In genomic region chr5:136906545-136906944, GRCh38 we compare ENCODE assay signal across 24 cellular contexts.
DNase-seq lines count a peak whose midpoint lies in the region; ATAC-seq and TF ChIP-seq lines count a peak whose summit lies in the region.
"Had no signal": no experiment of that assay in that cellular context is flagged by ENCODE, and none has a peak within 500 bp of the region (broad histone marks: within the 10 kb centered on the region; RNA-seq: fewer than 3 reads in every experiment).

No MANE protein-coding gene starts in this region.

- no peak overlapping the region for H3K9ac ChIP-seq in PC-3 (ENCODE audit: low read length)

- H3K36me3 Mint-ChIP-seq in endothelial cell (ENCODE audit: low read depth, unreplicated experiment): no peaks in the 10 kb centered on the region
- H3K36me3 Mint-ChIP-seq: CD14-positive monocyte had no signal

- CTCF ChIA-PET in PC-3 (lab: Charles Lee): no interaction called here

- H3K79me2 ChIP-seq in PC-3 (ENCODE audit: low read length) (no peaks in the 10 kb centered on the region), hepatocyte (no peaks in the 10 kb centered on the region)

- no peaks in the 10 kb centered on the region for H3K9me3 Mint-ChIP-seq in endothelial cell (ENCODE audit: unreplicated experiment)
- H3K9me3 Mint-ChIP-seq: HFFc6 had no signal

- 56% methylated on average over 1 of the region's 1 CpG for WGBS in hepatocyte (ENCODE audit: low lambda C conversion rate, missing lambda C conversion rate)

- peak overlapping the region; percentile 5; the same call in 1 of the 2 replicates for H3K27ac ChIP-seq in PC-3 (ENCODE audit: low read length)
- no peak overlapping the region for H3K27ac ChIP-seq in hepatocyte
- H3K27ac ChIP-seq: A549, HL-60, RWPE1 had no signal

- H4K20me1 ChIP-seq in PC-3 (ENCODE audit: low read length): no peaks in the 10 kb centered on the region
- no peaks in the 10 kb centered on the region for H4K20me1 ChIP-seq in hepatocyte (ENCODE audit: insufficient read depth, poor library complexity, severe bottlenecking)

- H3K27me3 ChIP-seq in PC-3 (ENCODE audit: low read length): no peaks in the 10 kb centered on the region
- no peaks in the 10 kb centered on the region for H3K27me3 ChIP-seq in hepatocyte

- BruUV-seq in PC-3 (replicated peaks; lab: Mats Ljungman, UMichigan): no TSS peak

- no peak overlapping the region for H3K4me3 Mint-ChIP-seq in endothelial cell (ENCODE audit: unreplicated experiment)
- H3K4me3 Mint-ChIP-seq: B cell, CD14-positive monocyte, H9, HFFc6 had no signal

- no peaks in the 10 kb centered on the region for H3K9me2 ChIP-seq in PC-3 (replicated peaks; ENCODE audit: low read length)
- no peaks in the 10 kb centered on the region for H3K9me2 ChIP-seq in hepatocyte (replicated peaks; ENCODE audit: insufficient read depth)

- H2AFZ ChIP-seq in PC-3 (ENCODE audit: low read length) (no peak overlapping the region), hepatocyte (no peak overlapping the region)

- POLR2A ChIA-PET in PC-3 (lab: Charles Lee; ENCODE audit: unreplicated experiment): no interaction called here

- TF ChIP-seq CTCF in PC-3 (conservative IDR thresholded peaks at IDR 0.05; ENCODE audit: low read depth, low read length): no peak
- TF ChIP-seq CTCF in endothelial cell (IDR thresholded peaks at IDR 0.05; ENCODE audit: unreplicated experiment): no peak
- TF ChIP-seq CTCF in hepatocyte (IDR thresholded peaks at IDR 0.05; ENCODE audit: poor library complexity): no peak

- H3K36me3 ChIP-seq in PC-3 (ENCODE audit: low read depth, low read length) (no peaks in the 10 kb centered on the region), hepatocyte (replicated peaks; ENCODE audit: insufficient read depth, low read depth) (no peaks in the 10 kb centered on the region)

- H3K27me3 Mint-ChIP-seq in endothelial cell (ENCODE audit: unreplicated experiment): peaks cover 1% of the 10 kb centered on the region
- H3K27me3 Mint-ChIP-seq: B cell had no signal

- intact Hi-C loops in PC-3 (cut with micrococcal nuclease): no loop called here

- H3K4me3 ChIP-seq in PC-3 (ENCODE audit: low read length) (no peak overlapping the region), hepatocyte (no peak overlapping the region)
- H3K4me3 ChIP-seq: A549 had no signal

- peak overlapping the region; percentile 47; the same call in 1 of the 2 replicates for H3K4me2 ChIP-seq in PC-3 (ENCODE audit: low read length)
- H3K4me2 ChIP-seq in hepatocyte: no peak overlapping the region
- H3K4me2 ChIP-seq: A549 had no signal

- peak overlapping the region; percentile 81 for H3K27ac Mint-ChIP-seq in endothelial cell (ENCODE audit: unreplicated experiment)
- H3K27ac Mint-ChIP-seq: B cell, CD14-positive monocyte, HFFc6 had no signal

- peaks cover 20% of the 10 kb centered on the region for H3K4me1 ChIP-seq in PC-3 (ENCODE audit: insufficient read depth, low read length)
- no peaks in the 10 kb centered on the region for H3K4me1 ChIP-seq in hepatocyte (ENCODE audit: insufficient read depth)
- H3K4me1 ChIP-seq: A549 had no signal

- no peaks in the 10 kb centered on the region for H3K9me3 ChIP-seq in PC-3 (ENCODE audit: low read length)
- no peaks in the 10 kb centered on the region for H3K9me3 ChIP-seq in hepatocyte (ENCODE audit: low read depth)
- H3K9me3 ChIP-seq: A549 had no signal

- DNase-seq in ELF-1 (ENCODE audit: low read depth, low spot score) (peak; percentile 54), PC-3 (peak; percentile 84), endothelial cell (ENCODE audit: low spot score) (no peak), left kidney (ENCODE audit: low read depth, low spot score) (peak; percentile 9), GM19238 (ENCODE audit: insufficient read length, low spot score) (no peak), NCI-H2196 (lab: John Stamatoyannopoulos, UW; ENCODE audit: unreplicated experiment) (no peak), hepatocyte (ENCODE audit: low spot score) (no peak)
- DNase-seq: DMS53, EL, H9, HFFc6, KBM-7, NCI-H1092 treated with DMSO at 0.1 percent for 48 hours, NCI-H1436 treated with DMSO at 0.1 percent for 48 hours, NCI-H1930, NCI-H226, NCI-H510A treated with DMSO at 0.1 percent for 48 hours, SIG-M5 had no signal

- H3K4me1 Mint-ChIP-seq in endothelial cell (ENCODE audit: unreplicated experiment): peaks cover 27% of the 10 kb centered on the region
- H3K4me1 Mint-ChIP-seq: B cell, CD14-positive monocyte had no signal

- H3F3A ChIP-seq in PC-3 (ENCODE audit: low read length, unreplicated experiment): no peaks in the 10 kb centered on the region

- ATAC-seq in PC-3 (peak; percentile 50), GM21825 (IDR thresholded peaks at IDR 0.05; ENCODE audit: unreplicated experiment) (no peak)
- ATAC-seq: A549 had no signal

Comparison
In these comparisons a context has a peak if more than half of its experiments do, and no peak if none do; other contexts are left out.
1. DNase-seq: peak in ELF-1 (single experiment), PC-3 (single experiment) and left kidney (single experiment); none in endothelial cell (single experiment), GM19238 (single experiment), NCI-H2196 (single experiment) and hepatocyte (single experiment).